ENCODE assay signal across 8 cellular contexts in genomic region chr5:87145853-87146252, GRCh38.
DNase-seq lines count a peak whose midpoint lies in the region; ATAC-seq and TF ChIP-seq lines count a peak whose summit lies in the region.
"Not testable (repeated sequence)": the region's sequence is repeated elsewhere in the genome, so short reads cannot be mapped to it uniquely, and the experiment has no call there.

No MANE protein-coding gene starts in this region.

- not testable (repeated sequence) for H3K4me3 ChIP-seq in IMR-90 (ENCODE audit: insufficient read depth, low read depth, low read length); choroid plexus epithelial cell (ENCODE audit: low read depth, low read length); fibroblast of mammary gland (ENCODE audit: control insufficient read depth, low read depth, low read length)

- dilution Hi-C loops in IMR-90 (cut with HindIII; ENCODE audit: low sequenced_read_pairs, unreplicated experiment) = not testable (repeated sequence)

- not testable (repeated sequence) for H2AFZ ChIP-seq in IMR-90 (replicated peaks; ENCODE audit: low read length, poor library complexity)

- H3K14ac ChIP-seq in IMR-90 (replicated peaks; ENCODE audit: low read depth, low read length) = not testable (repeated sequence)

- H3K4me1 ChIP-seq in IMR-90 (ENCODE audit: control insufficient read depth, insufficient read depth, low read length) = not testable (repeated sequence)

- peaks cover 10% of the 10 kb centered on the region for H3K9me1 ChIP-seq in IMR-90 (ENCODE audit: insufficient read depth, low read length)

- not testable (repeated sequence) for H3K36me3 ChIP-seq in IMR-90 (ENCODE audit: control insufficient read depth, insufficient read depth, low read length)

- H4K8ac ChIP-seq in IMR-90 (ENCODE audit: low read depth in 2 of 2, low read length in 2 of 2) = not testable (repeated sequence)

- H2AK9ac ChIP-seq in IMR-90 (replicated peaks; ENCODE audit: low read depth, low read length, poor library complexity) = not testable (repeated sequence)

- not testable (repeated sequence) for H3K27me3 ChIP-seq in IMR-90 (ENCODE audit: control insufficient read depth, insufficient read depth, low read length)

- not testable (repeated sequence) for H2BK120ac ChIP-seq in IMR-90 (ENCODE audit: low read depth, low read length)

- H2BK5ac ChIP-seq in IMR-90 (ENCODE audit: low read depth, low read length, poor library complexity, severe bottlenecking) = peak overlapping the region; percentile 53

- whole genome bisulfite sequencing in IMR-90 (ENCODE audit: extremely low coverage in 2 of 2, insufficient read length in 1 of 2), 2 experiments = no CpG with 5 or more reads among the region's 1 CpG

- intact Hi-C loops in IMR-90 (cut with micrococcal nuclease) = not testable (repeated sequence)

- not testable (repeated sequence) for H2AK5ac ChIP-seq in IMR-90 (ENCODE audit: low read depth, low read length)

- not testable (repeated sequence) for H3K4ac ChIP-seq in IMR-90 (ENCODE audit: low read depth, low read length)

- POLR2A ChIA-PET in IMR-90 (lab: Charles Lee; ENCODE audit: unreplicated experiment) = not testable (repeated sequence)

- CTCF ChIA-PET in IMR-90 (lab: Yijun Ruan, JAX) = not testable (repeated sequence)

- not testable (repeated sequence) for H3K23ac ChIP-seq in IMR-90 (ENCODE audit: low read depth, low read length)

- H2BK15ac ChIP-seq in IMR-90 (ENCODE audit: low read depth, low read length) = not testable (repeated sequence)

- not testable (repeated sequence) for TF ChIP-seq RAD21 in IMR-90 (IDR thresholded peaks at IDR 0.05; ENCODE audit: low read length)

- peak; percentile 76 for ATAC-seq in IMR-90 (ENCODE audit: low read depth)

- not testable (repeated sequence) for H4K20me1 ChIP-seq in IMR-90 (ENCODE audit: insufficient read depth, low read length)

- not testable (repeated sequence) for TF ChIP-seq POLR2A in IMR-90 (IDR thresholded peaks at IDR 0.05; ENCODE audit: low read depth, low read length)

- not testable (repeated sequence) for H3K56ac ChIP-seq in IMR-90 (ENCODE audit: extremely low read depth, insufficient read depth, low read length)

- H4K5ac ChIP-seq in IMR-90 (ENCODE audit: low read depth, low read length) = not testable (repeated sequence)

- in situ Hi-C loops in IMR-90 (cut with MboI; ENCODE audit: low sequenced_read_pairs) = not testable (repeated sequence)

- not testable (repeated sequence) for H4K91ac ChIP-seq in IMR-90 (ENCODE audit: insufficient read depth, low read depth, low read length)

- DNase-seq in AG09319 (ENCODE audit: extremely low read depth, low read depth) = peak; percentile 49
- peak; percentile 47 for DNase-seq in ELR (ENCODE audit: low read depth)
- peak; percentile 87 for DNase-seq in IMR-90
- peak; percentile 7 for DNase-seq in amniotic stem cell (lab: John Stamatoyannopoulos, UW)
- peak; percentile 64 for DNase-seq in choroid plexus epithelial cell (ENCODE audit: low read depth)
- peak; percentile 77 for DNase-seq in fibroblast of mammary gland (ENCODE audit: low read depth)
- peak; percentile 75 for DNase-seq in kidney tubule cell (ENCODE audit: low spot score)
- peak; percentile 37 for DNase-seq in renal cortical epithelial cell (ENCODE audit: low read depth)

- BruUV-seq in IMR-90 (replicated peaks; lab: Mats Ljungman, UMichigan) = not testable (repeated sequence)

- not testable (repeated sequence) for H2BK20ac ChIP-seq in IMR-90 (ENCODE audit: low read depth, low read length)

- H3K79me1 ChIP-seq in IMR-90 (ENCODE audit: low read depth in 1 of 2, low read length in 2 of 2) = not testable (repeated sequence)

- H3K4me2 ChIP-seq in IMR-90 (ENCODE audit: low read depth, low read length) = not testable (repeated sequence)

- not testable (repeated sequence) for H3K27ac ChIP-seq in IMR-90 (ENCODE audit: insufficient read depth, low read length)

- TF ChIP-seq CTCF in AG09319 (IDR thresholded peaks at IDR 0.05; ENCODE audit: low read depth, low read length); IMR-90 (conservative IDR thresholded peaks at IDR 0.05; ENCODE audit: low read depth, low read length); choroid plexus epithelial cell (conservative IDR thresholded peaks at IDR 0.05; ENCODE audit: low read depth, low read length); fibroblast of mammary gland (conservative IDR thresholded peaks at IDR 0.05; ENCODE audit: control insufficient read depth, insufficient read depth, low read depth, low read length): not testable (repeated sequence)

- H3K9ac ChIP-seq in IMR-90 (ENCODE audit: low read depth, low read length) = not testable (repeated sequence)

- not testable (repeated sequence) for H3K18ac ChIP-seq in IMR-90 (ENCODE audit: low read depth, low read length)

- not testable (repeated sequence) for H3K9me3 ChIP-seq in IMR-90 (ENCODE audit: control insufficient read depth, insufficient read depth, low read length)

TF ChIP-seq in IMR-90, 13 proteins besides CTCF, POLR2A, EP300 and RAD21:
- peak; percentile 81 for TF ChIP-seq CEBPB (IDR thresholded peaks at IDR 0.05; ENCODE audit: low read depth, low read length)

Comparison
In these comparisons a context has a peak if more than half of its experiments do, and no peak if none do; other contexts are left out.
1. DNase-seq: peak in every context shown above with its lines; median percentile 87 in IMR-90; 77 in fibroblast of mammary gland; 75 in kidney tubule cell; 64 in choroid plexus epithelial cell; 49 in AG09319; 47 in ELR; 37 in renal cortical epithelial cell; 7 in amniotic stem cell.